ENCODE assay signal across 30 cellular contexts in genomic region chr21:39479164-39479563, GRCh38. TPM values are rescaled to one million over a fixed set of nuclear protein-coding genes. Genes with fewer than 3 reads are reported as not detected.
"Had no signal": no experiment of that assay in that cellular context is flagged by ENCODE, and none has a peak within 500 bp of the region (broad histone marks: within the 10 kb centered on the region; RNA-seq: fewer than 3 reads in every experiment).

No MANE protein-coding gene starts in this region.

- H2AFZ ChIP-seq: neural progenitor cell had no signal

- H3K36me3 Mint-ChIP-seq: neural progenitor cell had no signal

- H3K4me3 ChIP-seq: left lung, lower lobe of right lung, neural progenitor cell, ovary, skin epidermis, stomach, testis, thyroid gland, transverse colon, upper lobe of right lung had no signal

- H3K9me3 ChIP-seq: left lung, lower lobe of right lung, neutrophil, ovary, stomach, testis, thyroid gland, transverse colon, upper lobe of right lung had no signal

- H3K27me3 ChIP-seq: left lung, neural progenitor cell, neutrophil, ovary, stomach, testis, thyroid gland, transverse colon, upper lobe of right lung had no signal

- FAIRE-seq: keratinocyte, urothelium cell line had no signal

- H3K27ac Mint-ChIP-seq: naive thymus-derived CD8-positive, alpha-beta T cell; nephron progenitor cell; neural progenitor cell; progenitor cell of endocrine pancreas; stimulated activated naive B cell treated with anti-CD40 and anti-IgM and Interleukin-4, amounts not matched to agents 10 μg/mL and 1 μg/mL and 100 μg/mL, for 72 hours had no signal

- H3K4me1 ChIP-seq: left lung, lower lobe of right lung, stomach, testis, thyroid gland, transverse colon, upper lobe of right lung had no signal

- H3K9ac ChIP-seq: neural progenitor cell had no signal

- H3K4me3 Mint-ChIP-seq: naive thymus-derived CD8-positive, alpha-beta T cell; nephron progenitor cell; neural progenitor cell; stimulated activated naive B cell treated with anti-CD40 and anti-IgM and Interleukin-4, amounts not matched to agents 10 μg/mL and 1 μg/mL and 100 μg/mL, for 72 hours had no signal

- H3K9me3 Mint-ChIP-seq: naive thymus-derived CD8-positive, alpha-beta T cell; nephron progenitor cell; neural progenitor cell; stimulated activated naive B cell treated with anti-CD40 and anti-IgM and Interleukin-4, amounts not matched to agents 10 μg/mL and 1 μg/mL and 100 μg/mL, for 72 hours had no signal

- DNase-seq: hippocampal formation; left colon; left lung; lower lobe of right lung; mammary epithelial cell; mesenchymal stem cell; naive thymus-derived CD8-positive, alpha-beta T cell; nephron progenitor cell; occipital lobe; ovary; retina; right cardiac atrium; stimulated activated CD4-positive, alpha-beta T cell treated with anti-CD3 and anti-CD28 coated beads, Interleukin-12 subunit alpha, Interleukin-12 subunit beta, amount 100 ng/mL, for 4 hours; stimulated activated CD4-positive, alpha-beta T cell treated with anti-CD3 and anti-CD28 coated beads, Interleukin-15, amount 100 ng/mL, for 24 hours; stimulated activated CD4-positive, alpha-beta T cell treated with anti-CD3 and anti-CD28 coated beads, Interleukin-2, amount 100 ng/mL, for 24 hours; stimulated activated CD4-positive, alpha-beta T cell treated with anti-CD3 and anti-CD28 coated beads, Interleukin-4, amount 100 ng/mL, for 1 hour; stimulated activated naive B cell treated with anti-CD40 and anti-IgM and Interleukin-4, amounts not matched to agents 10 μg/mL and 1 μg/mL and 100 μg/mL, for 72 hours; stimulated activated naive CD8-positive, alpha-beta T cell treated with anti-CD3 and anti-CD28 coated beads, Interleukin-15, Interleukin-2, amounts not matched to agents 100 U/mL and 50 U/mL, for 24 hours; stomach; testis; thyroid gland; transverse colon; upper lobe of right lung had no signal

- H3K36me3 ChIP-seq: left lung, lower lobe of right lung, neural progenitor cell, neutrophil, ovary, stomach, thyroid gland, transverse colon, upper lobe of right lung had no signal

- ATAC-seq: left colon; left lung; lower lobe of right lung; naive thymus-derived CD8-positive, alpha-beta T cell; right cardiac atrium; sciatic nerve; stimulated activated naive B cell treated with anti-CD40 and anti-IgM and Interleukin-4, amounts not matched to agents 10 μg/mL and 1 μg/mL and 100 μg/mL, for 72 hours; stimulated activated naive CD8-positive, alpha-beta T cell treated with anti-CD3 and anti-CD28 coated beads, Interleukin-15, Interleukin-2, amounts not matched to agents 100 U/mL and 50 U/mL, for 24 hours; upper lobe of right lung had no signal

- H3K4me1 Mint-ChIP-seq: naive thymus-derived CD8-positive, alpha-beta T cell; stimulated activated naive B cell treated with anti-CD40 and anti-IgM and Interleukin-4, amounts not matched to agents 10 μg/mL and 1 μg/mL and 100 μg/mL, for 72 hours had no signal

- H3K27me3 Mint-ChIP-seq: naive thymus-derived CD8-positive, alpha-beta T cell; progenitor cell of endocrine pancreas had no signal

- H3K27ac ChIP-seq: left lung, lower lobe of right lung, neural progenitor cell, neutrophil, ovary, skin epidermis, stomach, testis, thyroid gland, transverse colon, upper lobe of right lung had no signal

RNA-seq across cellular contexts. Expression of gene LCA5L, which starts 33.6 kb away (rescaled TPM):
- total RNA-seq: occipital lobe had no signal
